ENCODE assay signal across 20 cellular contexts in genomic region chr1:201925301-201925567, GRCh38. TPM values are rescaled to one million over a fixed set of nuclear protein-coding genes. Genes with fewer than 3 reads are reported as not detected.
DNase-seq lines count a peak whose midpoint lies in the region; FAIRE-seq and TF ChIP-seq lines count a peak whose summit lies in the region.
"Had no signal": no experiment of that assay in that cellular context is flagged by ENCODE, and none has a peak within 500 bp of the region (broad histone marks: within the 10 kb centered on the region; RNA-seq: fewer than 3 reads in every experiment).

No MANE protein-coding gene starts in this region.

- DNase-seq in D721Med (ENCODE audit: insufficient read length, low spot score), result no peak
- peak; percentile 25 for DNase-seq in NCI-H69 (lab: John Stamatoyannopoulos, UW)
- DNase-seq in esophagus muscularis mucosa (ENCODE audit: extremely low spot score), result no peak
- DNase-seq in stomach, result no peak
- DNase-seq in iPS-NIHi7 (ENCODE audit: extremely low spot score), result no peak
- no peak for DNase-seq in Peyer's patch
- no peak for DNase-seq in NCI-H2029 (lab: John Stamatoyannopoulos, UW)
- DNase-seq in HTR-8/SVneo (ENCODE audit: insufficient read length, low spot score), result no peak
- DNase-seq: 8988T; CD4-positive, alpha-beta memory T cell; DND-41; GM23248; Kasumi-1; MM.1S; NCI-H1092 treated with DMSO at 0.1 percent for 48 hours; NCI-H774; PC-9 had no signal

- TF ChIP-seq EP300 in esophagus muscularis mucosa (IDR thresholded peaks at IDR 0.05), result no peak
- no peak for TF ChIP-seq EP300 in stomach (IDR thresholded peaks at IDR 0.05)

- TF ChIP-seq POLR2A in esophagus muscularis mucosa (IDR thresholded peaks at IDR 0.05; ENCODE audit: low read depth) (no peak), stomach (IDR thresholded peaks at IDR 0.05) (no peak), Peyer's patch (IDR thresholded peaks at IDR 0.05) (no peak)

- peak; percentile 99 for FAIRE-seq in D721Med (lab: Jason Lieb, UNC)
- no peak for FAIRE-seq in HTR-8/SVneo (lab: Jason Lieb, UNC)
- FAIRE-seq: G401.6 had no signal

- H3K27ac ChIP-seq in esophagus muscularis mucosa (replicated peaks in 1 of 4), result peak overlapping the region; percentile 66 to 95 (median 86)
- peak overlapping the region in 4 of 5 donors; percentile 38 to 73 (median 54) for H3K27ac ChIP-seq in stomach
- H3K27ac ChIP-seq in Peyer's patch, result peak overlapping the region in 1 of 4 donors; percentile 12
- H3K27ac ChIP-seq: GM23248, PC-9 had no signal

- WGBS in esophagus muscularis mucosa, result 51% methylated on average over 2 of the region's 2 CpGs
- 73 to 86% (median 81%) methylated on average over 2 of the region's 2 CpGs for WGBS in stomach, 5 donors

- no peaks in the 10 kb centered on the region for H3K27me3 ChIP-seq in esophagus muscularis mucosa
- no peaks in the 10 kb centered on the region for H3K27me3 ChIP-seq in stomach
- H3K27me3 ChIP-seq in Peyer's patch, result no peaks in the 10 kb centered on the region

- peaks cover 0 to 50% (median 18%) of the 10 kb centered on the region in 4 donors for H3K36me3 ChIP-seq in esophagus muscularis mucosa
- H3K36me3 ChIP-seq in stomach, result peaks cover 0 to 18% (median 8%) of the 10 kb centered on the region in 4 donors
- H3K36me3 ChIP-seq in Peyer's patch, result no peaks in the 10 kb centered on the region

- H3K4me1 ChIP-seq in esophagus muscularis mucosa (peaks cover 5 to 100% (median 96%) of the 10 kb centered on the region in 4 donors), stomach (peaks cover 0 to 34% (median 12%) of the 10 kb centered on the region in 4 donors), Peyer's patch (peaks cover 0 to 4% (median 0%) of the 10 kb centered on the region in 4 donors)

- TF ChIP-seq CTCF in D721Med (IDR thresholded peaks at IDR 0.05; ENCODE audit: insufficient read depth, missing control alignments), result no peak
- TF ChIP-seq CTCF in esophagus muscularis mucosa (IDR thresholded peaks at IDR 0.05), result no peak
- no peak for TF ChIP-seq CTCF in stomach (IDR thresholded peaks at IDR 0.05)
- no peak for TF ChIP-seq CTCF in Peyer's patch (IDR thresholded peaks at IDR 0.05)

- H3K4me3 ChIP-seq in esophagus muscularis mucosa, result no peak overlapping the region
- no peak overlapping the region for H3K4me3 ChIP-seq in stomach
- no peak overlapping the region for H3K4me3 ChIP-seq in Peyer's patch
- H3K4me3 ChIP-seq: GM23248, PC-9 had no signal

- H3K9me3 ChIP-seq in esophagus muscularis mucosa (no peaks in the 10 kb centered on the region), stomach (no peaks in the 10 kb centered on the region), Peyer's patch (no peaks in the 10 kb centered on the region)

- intact Hi-C loops in esophagus muscularis mucosa (cut with DNase I), result no loop called here
- intact Hi-C loops in stomach (cut with DNase I; ENCODE audit: low total_unique reads), result no loop called here

RNA-seq across cellular contexts. Expression of gene LMOD1, which starts 21.1 kb away (rescaled TPM):
- 1,000 to 10,000 TPM; 1,021 to 1,618 (median 1,290) TPM for total RNA-seq in esophagus muscularis mucosa
- total RNA-seq in stomach, result 100 to 1,000 TPM in 3 of 5 donors, 10 to 100 TPM in 2; 27.5 to 420 (median 102) TPM
- polyA plus RNA-seq in stomach, result 100 to 1,000 TPM in 1 of 3 donors, 10 to 100 TPM in 2; 19.6 to 117 (median 22.9) TPM
- 10 to 100 TPM in 3 of 4 donors, 1 to 10 TPM in 1; 10.0 to 70.1 (median 32.6) TPM for total RNA-seq in Peyer's patch
- total RNA-seq: CD4-positive, alpha-beta memory T cell; HT-29; SK-MEL-5 had no signal
- polyA plus RNA-seq: CD4-positive, alpha-beta memory T cell had no signal

RNA-seq across cellular contexts. Expression of gene TIMM17A, which starts 30.1 kb away (rescaled TPM):
- total RNA-seq in esophagus muscularis mucosa (10 to 100 TPM; 30.7 to 46.1 (median 32.4) TPM), stomach (10 to 100 TPM in 2 of 5 donors, 1 to 10 TPM in 3; 3.2 to 47.0 (median 7.1) TPM), Peyer's patch (10 to 100 TPM; 20.6 to 31.0 (median 21.6) TPM)
- polyA plus RNA-seq in stomach, result 10 to 100 TPM; 26.1 to 48.8 (median 37.4) TPM

RNA-seq across cellular contexts. Expression of gene SHISA4, which starts 36.5 kb away (rescaled TPM):
- 10 to 100 TPM; 20.3 to 31.0 (median 28.5) TPM for total RNA-seq in esophagus muscularis mucosa
- 10 to 100 TPM in 3 of 5 donors, 1 to 10 TPM in 1, under 1 TPM in 1; 0.87 to 33.3 (median 10.3) TPM for total RNA-seq in stomach
- polyA plus RNA-seq in stomach, result 10 to 100 TPM; 14.1 to 18.3 (median 14.6) TPM
- 10 to 100 TPM in 1 of 4 donors, 1 to 10 TPM in 3; 2.9 to 10.7 (median 4.8) TPM for total RNA-seq in Peyer's patch

RNA-seq across cellular contexts. Expression of gene RNPEP, which starts 57.2 kb away (rescaled TPM):
- total RNA-seq in esophagus muscularis mucosa (10 to 100 TPM; 33.0 to 49.0 (median 44.0) TPM), stomach (100 to 1,000 TPM in 3 of 5 donors, 10 to 100 TPM in 2; 23.3 to 900 (median 102) TPM), Peyer's patch (100 to 1,000 TPM; 165 to 257 (median 204) TPM)
- 10 to 100 TPM; 31.6 to 38.6 (median 37.6) TPM for polyA plus RNA-seq in stomach
